In the genomic region with DNA sequence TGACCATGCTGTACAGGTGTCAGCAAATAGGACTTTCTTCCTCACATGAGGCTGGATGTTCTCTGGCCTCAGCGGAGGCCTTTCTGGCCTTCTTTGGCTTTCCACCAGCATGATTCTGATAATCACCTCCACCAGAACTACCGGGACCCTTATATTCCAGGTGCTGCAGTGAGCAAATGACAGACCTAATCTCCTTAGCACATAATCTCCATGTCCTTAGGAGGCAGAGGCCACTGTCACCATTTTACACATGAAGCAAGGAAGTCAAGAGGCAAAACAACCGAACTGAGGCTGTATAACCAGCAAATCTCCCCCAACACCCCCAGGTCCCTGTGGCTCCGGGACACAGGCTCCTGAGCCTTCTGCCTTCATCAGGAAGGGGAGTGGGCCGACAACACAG, we compare ENCODE assay signal across 12 cellular contexts.
"Had no signal": no experiment of that assay in that cellular context is flagged by ENCODE, and none has a peak within 500 bp of the region (broad histone marks: within the 10 kb centered on the region; RNA-seq: fewer than 3 reads in every experiment).

No MANE protein-coding gene starts in this region.

- H3K9me3 Mint-ChIP-seq: activated naive CD8-positive, alpha-beta T cell treated with anti-CD3 and anti-CD28 coated beads, Interleukin-2, amount 10 ng/mL, durations not matched to agents 7 days and 5 days; activated T-cell treated with anti-CD3 and anti-CD28 coated beads, Interleukin-2, amount 50 U/mL, for 4 hours; T-cell had no signal

- ATAC-seq: activated CD8-positive, alpha-beta memory T cell treated with anti-CD3 and anti-CD28 coated beads, Interleukin-2, amount 10 ng/mL, durations not matched to agents 7 days and 5 days; gastrocnemius medialis; left lobe of liver had no signal

- DNase-seq: activated CD4-positive, alpha-beta T cell treated with anti-CD3 and anti-CD28 coated beads for 1 hour; activated CD4-positive, alpha-beta T cell treated with anti-CD3 and anti-CD28 coated beads, Interleukin-2, amount 50 U/mL, for 4 hours; activated CD8-positive, alpha-beta memory T cell treated with anti-CD3 and anti-CD28 coated beads, Interleukin-2, amount 10 ng/mL, durations not matched to agents 7 days and 5 days; activated gamma-delta T cell; activated naive CD8-positive, alpha-beta T cell treated with anti-CD3 and anti-CD28 coated beads, Interleukin-2, amount 10 ng/mL, durations not matched to agents 7 days and 5 days; activated T-cell treated with anti-CD3 and anti-CD28 coated beads, Interleukin-2, amount 50 U/mL, for 4 hours; erythroblast; gastrocnemius medialis; stimulated activated CD4-positive, alpha-beta T cell treated with anti-CD3 and anti-CD28 coated beads, Interleukin-4, amount 100 ng/mL, for 24 hours; T1000 had no signal

- H3K4me3 Mint-ChIP-seq: activated CD8-positive, alpha-beta memory T cell treated with anti-CD3 and anti-CD28 coated beads, Interleukin-2, amount 10 ng/mL, durations not matched to agents 7 days and 5 days; activated naive CD8-positive, alpha-beta T cell treated with anti-CD3 and anti-CD28 coated beads, Interleukin-2, amount 10 ng/mL, durations not matched to agents 7 days and 5 days; activated T-cell treated with anti-CD3 and anti-CD28 coated beads, Interleukin-2, amount 50 U/mL, for 4 hours had no signal

- H3K27me3 Mint-ChIP-seq: activated CD8-positive, alpha-beta memory T cell treated with anti-CD3 and anti-CD28 coated beads, Interleukin-2, amount 10 ng/mL, durations not matched to agents 7 days and 5 days; activated naive CD8-positive, alpha-beta T cell treated with anti-CD3 and anti-CD28 coated beads, Interleukin-2, amount 10 ng/mL, durations not matched to agents 7 days and 5 days; T-cell had no signal

- H3K27ac Mint-ChIP-seq: activated CD8-positive, alpha-beta memory T cell treated with anti-CD3 and anti-CD28 coated beads, Interleukin-2, amount 10 ng/mL, durations not matched to agents 7 days and 5 days; activated naive CD8-positive, alpha-beta T cell treated with anti-CD3 and anti-CD28 coated beads, Interleukin-2, amount 10 ng/mL, durations not matched to agents 7 days and 5 days had no signal
